In the genomic region with DNA sequence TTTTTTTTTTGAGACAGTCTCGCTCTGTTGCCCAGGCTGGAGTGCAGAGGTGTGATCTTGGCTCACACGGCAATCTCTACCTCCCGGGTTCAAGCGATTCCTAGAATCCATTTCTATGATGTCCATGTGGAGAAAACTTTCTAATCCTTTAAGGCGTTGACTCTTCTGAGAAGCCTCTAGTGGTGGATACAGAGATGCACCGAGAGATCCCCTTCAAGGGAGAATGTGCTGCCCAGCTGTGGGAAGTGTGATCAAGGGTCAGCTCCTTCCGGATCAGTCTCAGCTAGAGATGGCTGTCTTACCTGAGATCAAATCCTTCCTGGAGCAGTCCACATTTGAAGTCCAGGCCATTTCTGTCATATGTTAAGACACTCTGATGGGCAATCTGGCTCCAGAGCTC, we compare ENCODE assay signal across 2 cellular contexts.
TF ChIP-seq lines count a peak whose summit lies in the region.

No MANE protein-coding gene starts in this region.

TF ChIP-seq in SK-N-SH, 30 proteins besides CTCF, POLR2A, EP300 and RAD21 (continued from another document):
- TF ChIP-seq, protein P1, sequence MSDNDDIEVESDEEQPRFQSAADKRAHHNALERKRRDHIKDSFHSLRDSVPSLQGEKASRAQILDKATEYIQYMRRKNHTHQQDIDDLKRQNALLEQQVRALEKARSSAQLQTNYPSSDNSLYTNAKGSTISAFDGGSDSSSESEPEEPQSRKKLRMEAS (IDR thresholded peaks at IDR 0.05; ENCODE audit: low read depth), result no peak
- TF ChIP-seq MEF2A (IDR thresholded peaks at IDR 0.05; ENCODE audit: borderline replicate concordance, low read depth) (no peak), FOSL2 (IDR thresholded peaks at IDR 0.05; ENCODE audit: borderline replicate concordance, low read depth) (no peak), GATA2 (CRISPR knock-in tag; IDR thresholded peaks at IDR 0.05) (no peak), RXRA (IDR thresholded peaks at IDR 0.05; ENCODE audit: borderline replicate concordance, low read depth) (no peak), RCOR1 (IDR thresholded peaks at IDR 0.05; ENCODE audit: low read length) (no peak), ELF1 (IDR thresholded peaks at IDR 0.05) (no peak), POLR2AphosphoS5 (IDR thresholded peaks at IDR 0.05; ENCODE audit: low read depth, low read length) (no peak), TEAD4 (IDR thresholded peaks at IDR 0.05; ENCODE audit: borderline replicate concordance, insufficient read depth) (no peak)
- TF ChIP-seq, protein P2, sequence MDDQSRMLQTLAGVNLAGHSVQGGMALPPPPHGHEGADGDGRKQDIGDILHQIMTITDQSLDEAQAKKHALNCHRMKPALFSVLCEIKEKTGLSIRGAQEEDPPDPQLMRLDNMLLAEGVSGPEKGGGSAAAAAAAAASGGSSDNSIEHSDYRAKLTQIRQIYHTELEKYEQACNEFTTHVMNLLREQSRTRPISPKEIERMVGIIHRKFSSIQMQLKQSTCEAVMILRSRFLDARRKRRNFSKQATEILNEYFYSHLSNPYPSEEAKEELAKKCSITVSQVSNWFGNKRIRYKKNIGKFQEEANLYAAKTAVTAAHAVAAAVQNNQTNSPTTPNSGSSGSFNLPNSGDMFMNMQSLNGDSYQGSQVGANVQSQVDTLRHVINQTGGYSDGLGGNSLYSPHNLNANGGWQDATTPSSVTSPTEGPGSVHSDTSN (IDR thresholded peaks at IDR 0.05), result no peak

TF ChIP-seq in SK-N-SH treated with all-trans-retinoic acid at 6 μM for 48 hours, 23 proteins besides CTCF, POLR2A, EP300 and RAD21 (continued from another document):
- TF ChIP-seq ZNF8 (CRISPR knock-in tag; IDR thresholded peaks at IDR 0.05) (no peak), TOX (CRISPR knock-in tag; IDR thresholded peaks at IDR 0.05; ENCODE audit: borderline replicate concordance) (no peak), SNAI2 (CRISPR knock-in tag; IDR thresholded peaks at IDR 0.05) (no peak), ZNF70 (CRISPR knock-in tag; IDR thresholded peaks at IDR 0.05) (no peak), TCF4 (CRISPR knock-in tag; IDR thresholded peaks at IDR 0.05; ENCODE audit: borderline replicate concordance) (no peak), PPARA (CRISPR knock-in tag; IDR thresholded peaks at IDR 0.05; ENCODE audit: borderline replicate concordance) (no peak), ZFP30 (CRISPR knock-in tag; IDR thresholded peaks at IDR 0.05) (no peak)
- TF ChIP-seq, protein P3, sequence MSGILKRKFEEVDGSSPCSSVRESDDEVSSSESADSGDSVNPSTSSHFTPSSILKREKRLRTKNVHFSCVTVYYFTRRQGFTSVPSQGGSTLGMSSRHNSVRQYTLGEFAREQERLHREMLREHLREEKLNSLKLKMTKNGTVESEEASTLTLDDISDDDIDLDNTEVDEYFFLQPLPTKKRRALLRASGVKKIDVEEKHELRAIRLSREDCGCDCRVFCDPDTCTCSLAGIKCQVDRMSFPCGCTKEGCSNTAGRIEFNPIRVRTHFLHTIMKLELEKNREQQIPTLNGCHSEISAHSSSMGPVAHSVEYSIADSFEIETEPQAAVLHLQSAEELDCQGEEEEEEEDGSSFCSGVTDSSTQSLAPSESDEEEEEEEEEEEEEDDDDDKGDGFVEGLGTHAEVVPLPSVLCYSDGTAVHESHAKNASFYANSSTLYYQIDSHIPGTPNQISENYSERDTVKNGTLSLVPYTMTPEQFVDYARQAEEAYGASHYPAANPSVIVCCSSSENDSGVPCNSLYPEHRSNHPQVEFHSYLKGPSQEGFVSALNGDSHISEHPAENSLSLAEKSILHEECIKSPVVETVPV (CRISPR knock-in tag; IDR thresholded peaks at IDR 0.05), result no peak
TF ChIP-seq in SK-N-SH treated with all-trans-retinoic acid at 6 μM for 48 hours: peak in this region for 0.
